In the genomic region with DNA sequence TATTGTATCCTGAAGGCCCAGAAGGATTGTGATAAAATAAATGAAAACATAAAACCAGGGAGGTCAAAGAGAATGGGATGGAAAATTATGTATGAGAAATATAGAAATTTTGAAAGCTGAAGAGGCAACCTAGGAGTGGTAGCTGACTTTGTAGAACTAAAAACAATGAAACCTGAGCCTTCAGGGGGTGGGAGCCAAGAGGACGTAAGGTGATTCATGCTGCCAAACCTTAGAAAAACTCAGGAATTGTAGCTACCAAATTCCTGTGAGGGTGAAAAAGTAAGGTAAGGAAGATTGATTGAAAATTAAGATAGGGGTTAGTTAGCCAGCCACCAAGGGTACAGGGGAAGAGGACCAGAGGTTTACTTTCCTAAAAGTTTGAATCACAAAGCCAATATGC, we compare ENCODE assay signal across 16 cellular contexts.
DNase-seq lines count a peak whose midpoint lies in the region; ATAC-seq, FAIRE-seq and TF ChIP-seq lines count a peak whose summit lies in the region.
"Had no signal": no experiment of that assay in that cellular context is flagged by ENCODE, and none has a peak within 500 bp of the region (broad histone marks: within the 10 kb centered on the region; RNA-seq: fewer than 3 reads in every experiment).

No MANE protein-coding gene starts in this region.

- H3K9ac ChIP-seq in HUES6 (ENCODE audit: low read length) (no peak overlapping the region), iPS-20b (ENCODE audit: low read depth, low read length) (peak overlapping the region; percentile 48; the same call in 1 of the 2 replicates), GM23248 (no peak overlapping the region)
- H3K9ac ChIP-seq: BLaER1 had no signal

- intact Hi-C loops in heart left ventricle (cut with DNase I) = no loop called here

- no peaks in the 10 kb centered on the region for H3F3A ChIP-seq in GM23248 (ENCODE audit: insufficient read depth)

- no peaks in the 10 kb centered on the region for H3K36me3 Mint-ChIP-seq in stimulated activated effector memory CD8-positive, alpha-beta T cell treated with anti-CD3 and anti-CD28 coated beads, Interleukin-12 subunit alpha, Interleukin-12 subunit beta, amount 100 ng/mL, for 72 hours
- H3K36me3 Mint-ChIP-seq: CD8-positive, alpha-beta memory T cell had no signal

- in situ Hi-C loops in astrocyte of the spinal cord (cut with HindIII; ENCODE audit: low sequenced_read_pairs) = no loop called here
- in situ Hi-C loops in GM23248 (cut with MboI) = no loop called here

- H3K9me3 ChIP-seq in HUES6 (ENCODE audit: control insufficient read depth, insufficient read depth, low read depth, low read length) (no peaks in the 10 kb centered on the region), iPS-20b (ENCODE audit: insufficient read depth, low read depth, low read length) (no peaks in the 10 kb centered on the region), heart left ventricle (no peaks in the 10 kb centered on the region), GM23248 (ENCODE audit: low read depth) (no peaks in the 10 kb centered on the region)
- H3K9me3 ChIP-seq: BLaER1, MG63 had no signal

- no peaks in the 10 kb centered on the region for H3K4me1 Mint-ChIP-seq in stimulated activated effector memory CD8-positive, alpha-beta T cell treated with anti-CD3 and anti-CD28 coated beads, Interleukin-12 subunit alpha, Interleukin-12 subunit beta, amount 100 ng/mL, for 72 hours
- H3K4me1 Mint-ChIP-seq: CD8-positive, alpha-beta memory T cell had no signal

- H3K36me3 ChIP-seq in HUES6 (ENCODE audit: control insufficient read depth, insufficient read depth, low read length) (no peaks in the 10 kb centered on the region), iPS-20b (ENCODE audit: insufficient read depth, low read depth, low read length) (no peaks in the 10 kb centered on the region), heart left ventricle (no peaks in the 10 kb centered on the region), GM23248 (ENCODE audit: low read depth) (no peaks in the 10 kb centered on the region)
- H3K36me3 ChIP-seq: BLaER1, MG63 had no signal

- H3K4me2 ChIP-seq in GM23248 (ENCODE audit: unreplicated experiment) = no peak overlapping the region
- H3K4me2 ChIP-seq: BLaER1 had no signal

- H3K4me3 ChIP-seq in HUES6 (ENCODE audit: low read depth, low read length) (no peak overlapping the region), astrocyte of the spinal cord (ENCODE audit: low read depth, low read length) (no peak overlapping the region), iPS-20b (ENCODE audit: low read length) (peak overlapping the region; percentile 32; the same call in 1 of the 2 replicates), heart left ventricle (no peak overlapping the region), GM23248 (no peak overlapping the region)
- H3K4me3 ChIP-seq: BLaER1, MG63 had no signal

- no peak overlapping the region for H3K27ac Mint-ChIP-seq in stimulated activated effector memory CD8-positive, alpha-beta T cell treated with anti-CD3 and anti-CD28 coated beads, Interleukin-12 subunit alpha, Interleukin-12 subunit beta, amount 100 ng/mL, for 72 hours
- H3K27ac Mint-ChIP-seq: CD8-positive, alpha-beta memory T cell had no signal

- 39 to 52% (median 46%) methylated on average over 1 of the region's 1 CpG for WGBS in heart left ventricle, 4 donors
- 34 to 37% methylated on average over 1 of the region's 1 CpG for WGBS in GM23248 (ENCODE audit: low coverage in 1 of 2, low lambda C conversion rate in 2 of 2, missing lambda C conversion rate in 2 of 2), 2 experiments

- no peak for TF ChIP-seq POLR2A in heart left ventricle (IDR thresholded peaks at IDR 0.05)

- H4K20me1 ChIP-seq in GM23248 (ENCODE audit: insufficient read depth) = no peaks in the 10 kb centered on the region
- H4K20me1 ChIP-seq: BLaER1 had no signal

- H3K27me3 ChIP-seq in HUES6 (ENCODE audit: control insufficient read depth, insufficient read depth, low read length) (no peaks in the 10 kb centered on the region), iPS-20b (ENCODE audit: insufficient read depth, low read length) (no peaks in the 10 kb centered on the region), heart left ventricle (no peaks in the 10 kb centered on the region), GM23248 (replicated peaks; ENCODE audit: insufficient read depth) (no peaks in the 10 kb centered on the region)
- H3K27me3 ChIP-seq: BLaER1, MG63 had no signal

- H3K9me2 ChIP-seq in GM23248 (ENCODE audit: insufficient read depth) = no peaks in the 10 kb centered on the region

- H3K79me2 ChIP-seq in GM23248 (ENCODE audit: insufficient read depth) = no peaks in the 10 kb centered on the region

- H2AFZ ChIP-seq in GM23248 = no peak overlapping the region

- H3K4me1 ChIP-seq in HUES6 (ENCODE audit: control insufficient read depth, insufficient read depth, low read length) = peaks cover 10% of the 10 kb centered on the region
- H3K4me1 ChIP-seq in iPS-20b (ENCODE audit: insufficient read depth, low read length) = peaks cover 15% of the 10 kb centered on the region; the same call in 1 of the 2 replicates
- no peaks in the 10 kb centered on the region for H3K4me1 ChIP-seq in heart left ventricle
- H3K4me1 ChIP-seq in GM23248 (ENCODE audit: insufficient read depth) = no peaks in the 10 kb centered on the region
- H3K4me1 ChIP-seq: BLaER1 had no signal

- no peak overlapping the region for H3K4me3 Mint-ChIP-seq in stimulated activated effector memory CD8-positive, alpha-beta T cell treated with anti-CD3 and anti-CD28 coated beads, Interleukin-12 subunit alpha, Interleukin-12 subunit beta, amount 100 ng/mL, for 72 hours
- H3K4me3 Mint-ChIP-seq: CD8-positive, alpha-beta memory T cell had no signal

- H3K27ac ChIP-seq in HUES6 (ENCODE audit: low read depth, low read length) = peak overlapping the region; percentile 27; the same call in 1 of the 2 replicates
- H3K27ac ChIP-seq in iPS-20b (ENCODE audit: low read length) = no peak overlapping the region
- H3K27ac ChIP-seq in heart left ventricle = no peak overlapping the region
- H3K27ac ChIP-seq in GM23248 = no peak overlapping the region
- H3K27ac ChIP-seq: BLaER1 had no signal

- ATAC-seq in heart left ventricle = no peak
- ATAC-seq in stimulated activated effector memory CD8-positive, alpha-beta T cell treated with anti-CD3 and anti-CD28 coated beads, Interleukin-12 subunit alpha, Interleukin-12 subunit beta, amount 100 ng/mL, for 72 hours = no peak

- no peak for TF ChIP-seq CTCF in astrocyte of the spinal cord (IDR thresholded peaks at IDR 0.05; ENCODE audit: low read depth, low read length)
- TF ChIP-seq CTCF in heart left ventricle (IDR thresholded peaks at IDR 0.05) = no peak

- FAIRE-seq in urothelium cell line (lab: Jason Lieb, UNC) = no peak

- peak; percentile 20 for DNase-seq in Daoy (ENCODE audit: low read depth)
- peak; percentile 12 for DNase-seq in astrocyte of the spinal cord (ENCODE audit: low read depth, low spot score)
- DNase-seq in urothelium cell line (ENCODE audit: low spot score) = no peak
- DNase-seq in heart left ventricle = no peak
- DNase-seq in GM23248 = no peak
- no peak for DNase-seq in stimulated activated effector memory CD8-positive, alpha-beta T cell treated with anti-CD3 and anti-CD28 coated beads, Interleukin-12 subunit alpha, Interleukin-12 subunit beta, amount 100 ng/mL, for 72 hours (ENCODE audit: low spot score in 2 of 2)
- DNase-seq: 8988T; CD8-positive, alpha-beta memory T cell; MG63; NCI-H1092 treated with DMSO at 0.1 percent for 48 hours; NCI-H187; NCI-H510A treated with DMSO at 0.1 percent for 48 hours; SIG-M5 had no signal

- peaks cover 15% of the 10 kb centered on the region for H3K9me3 Mint-ChIP-seq in stimulated activated effector memory CD8-positive, alpha-beta T cell treated with anti-CD3 and anti-CD28 coated beads, Interleukin-12 subunit alpha, Interleukin-12 subunit beta, amount 100 ng/mL, for 72 hours

Comparison
In these comparisons a context has a peak if more than half of its experiments do, and no peak if none do; other contexts are left out.
1. DNase-seq: peak in Daoy (single experiment) and astrocyte of the spinal cord (single experiment); none in urothelium cell line (single experiment), heart left ventricle (0 of 5), GM23248 (single experiment) and stimulated activated effector memory CD8-positive, alpha-beta T cell treated with anti-CD3 and anti-CD28 coated beads, Interleukin-12 subunit alpha, Interleukin-12 subunit beta, amount 100 ng/mL, for 72 hours (0 of 2).